In the genomic region with DNA sequence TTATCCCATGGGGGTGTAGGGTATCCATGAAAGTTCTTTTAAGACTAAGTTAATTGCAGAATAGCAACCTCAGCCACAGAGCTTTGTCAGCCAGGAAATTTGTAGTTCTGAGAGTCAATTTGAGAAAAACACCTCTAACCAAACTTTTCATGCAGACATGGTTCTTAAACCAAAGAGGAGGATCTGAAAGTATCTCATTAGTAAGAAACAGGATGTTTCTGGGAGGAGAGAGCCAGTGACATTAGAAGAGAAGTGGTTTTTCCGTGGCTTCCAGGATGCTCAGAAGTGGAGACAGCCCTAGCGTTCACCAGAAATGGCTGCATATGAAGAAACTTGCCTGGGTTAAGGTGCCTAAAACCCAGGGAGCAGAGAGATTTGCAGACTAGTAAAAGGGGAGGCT, we compare ENCODE assay signal across 10 cellular contexts. TPM values are rescaled to one million over a fixed set of nuclear protein-coding genes. Genes with fewer than 3 reads are reported as not detected.
DNase-seq lines count a peak whose midpoint lies in the region; ATAC-seq and TF ChIP-seq lines count a peak whose summit lies in the region.
"Had no signal": no experiment of that assay in that cellular context is flagged by ENCODE, and none has a peak within 500 bp of the region (broad histone marks: within the 10 kb centered on the region; RNA-seq: fewer than 3 reads in every experiment).

No MANE protein-coding gene starts in this region.

- H3K36me3 Mint-ChIP-seq in activated CD4-positive, alpha-beta T cell treated with anti-CD3 and anti-CD28 coated beads, Interleukin-2, amount 10 ng/mL, durations not matched to agents 24 days and 14 days (ENCODE audit: low read depth): peaks cover 4% of the 10 kb centered on the region

- no peak overlapping the region for H3K23ac ChIP-seq in mesenchymal stem cell (ENCODE audit: low read length in 2 of 2)

- peak overlapping the region; percentile 4; the same call in 1 of the 2 replicates for H3K4me3 ChIP-seq in OCI-LY3 (ENCODE audit: low read length)
- H3K4me3 ChIP-seq in mesenchymal stem cell (ENCODE audit: insufficient read depth in 1 of 2, low read depth in 1 of 2, low read length in 2 of 2): no peak overlapping the region
- H3K4me3 ChIP-seq: upper lobe of right lung had no signal

- H2AFZ ChIP-seq in OCI-LY3 (ENCODE audit: low read depth, low read length) (no peak overlapping the region), mesenchymal stem cell (ENCODE audit: low read depth, low read length) (no peak overlapping the region)

- H3K9ac ChIP-seq in OCI-LY3 (ENCODE audit: low read length) (no peak overlapping the region), mesenchymal stem cell (ENCODE audit: low read length) (no peak overlapping the region)

- no peak overlapping the region for H4K8ac ChIP-seq in mesenchymal stem cell (ENCODE audit: low read length)

- no peak for TF ChIP-seq CTCF in OCI-LY3 (IDR thresholded peaks at IDR 0.05; ENCODE audit: low read depth, low read length)

- H3K4ac ChIP-seq in mesenchymal stem cell (ENCODE audit: low read depth in 1 of 2, low read length in 2 of 2): no peak overlapping the region

- peak; percentile 83 for DNase-seq in activated CD4-positive, alpha-beta T cell treated with anti-CD3 and anti-CD28 coated beads, Interleukin-2, amount 10 ng/mL, durations not matched to agents 24 days and 14 days
- no peak for DNase-seq in activated CD4-positive, alpha-beta T cell treated with anti-CD3 and anti-CD28 coated beads, Interleukin-2, amount 50 U/mL, for 4 hours
- DNase-seq in stimulated activated CD8-positive, alpha-beta memory T cell treated with anti-CD3 and anti-CD28 coated beads, Interleukin-4, amount 100 ng/mL, for 48 hours: peak; percentile 37
- DNase-seq in mesenchymal stem cell: no peak
- DNase-seq in NCI-H82 treated with DMSO at 0.1 percent for 48 hours (lab: John Stamatoyannopoulos, UW; ENCODE audit: unreplicated experiment): no peak
- no peak for DNase-seq in iPS-NIHi11 (ENCODE audit: low spot score)
- DNase-seq: activated CD8-positive, alpha-beta memory T cell treated with anti-CD3 and anti-CD28 coated beads, Interleukin-2, amount 50 U/mL, for 4 hours; upper lobe of right lung had no signal

- H3K27me3 ChIP-seq in OCI-LY3 (ENCODE audit: low read depth, low read length) (peaks cover 70% of the 10 kb centered on the region), mesenchymal stem cell (ENCODE audit: control insufficient read depth in 1 of 2, insufficient read depth in 1 of 2, low read length in 2 of 2) (peaks cover 41 to 46% of the 10 kb centered on the region in 2 experiments)

- no peaks in the 10 kb centered on the region for H3K9me3 ChIP-seq in OCI-LY3 (ENCODE audit: insufficient read depth, low read length)
- H3K9me3 ChIP-seq in mesenchymal stem cell (ENCODE audit: control insufficient read depth, low read length): no peaks in the 10 kb centered on the region
- H3K9me3 ChIP-seq: upper lobe of right lung had no signal

- H3K4me1 Mint-ChIP-seq in activated CD4-positive, alpha-beta T cell treated with anti-CD3 and anti-CD28 coated beads, Interleukin-2, amount 10 ng/mL, durations not matched to agents 24 days and 14 days: peaks cover 36% of the 10 kb centered on the region

- H3K4me2 ChIP-seq in OCI-LY3 (ENCODE audit: low read length): peak overlapping the region; percentile 58
- no peak overlapping the region for H3K4me2 ChIP-seq in mesenchymal stem cell (ENCODE audit: low read length, poor library complexity, severe bottlenecking)

- H3K18ac ChIP-seq in mesenchymal stem cell (ENCODE audit: low read depth in 1 of 2, low read length in 2 of 2): no peak overlapping the region

- peak; percentile 41 for ATAC-seq in GM21737 (IDR thresholded peaks at IDR 0.05; ENCODE audit: unreplicated experiment)
- ATAC-seq: upper lobe of right lung had no signal

- H2BK12ac ChIP-seq in mesenchymal stem cell (ENCODE audit: low read length in 2 of 2): no peak overlapping the region

- 63% methylated on average over 2 of the region's 2 CpGs for WGBS in mesenchymal stem cell

- intact Hi-C loops in activated CD4-positive, alpha-beta T cell treated with anti-CD3 and anti-CD28 coated beads, Interleukin-2, amount 10 ng/mL, durations not matched to agents 24 days and 14 days (cut with micrococcal nuclease): loop anchor here (1.0 to 10.0 kb wide), 7 partner anchors 9 to 1274 kb away; partner anchors contain the start of genes AMFR, MT2A, NUDT21 and OGFOD1

- H3K4me3 Mint-ChIP-seq in activated CD4-positive, alpha-beta T cell treated with anti-CD3 and anti-CD28 coated beads, Interleukin-2, amount 10 ng/mL, durations not matched to agents 24 days and 14 days: peak overlapping the region; percentile 60

- no peak overlapping the region for H2AK5ac ChIP-seq in mesenchymal stem cell (ENCODE audit: low read length, severe bottlenecking)

- peak overlapping the region; percentile 84 for H3K27ac Mint-ChIP-seq in activated CD4-positive, alpha-beta T cell treated with anti-CD3 and anti-CD28 coated beads, Interleukin-2, amount 10 ng/mL, durations not matched to agents 24 days and 14 days

- H3K9me3 Mint-ChIP-seq in activated CD4-positive, alpha-beta T cell treated with anti-CD3 and anti-CD28 coated beads, Interleukin-2, amount 10 ng/mL, durations not matched to agents 24 days and 14 days: peaks cover 6% of the 10 kb centered on the region

- H3K4me1 ChIP-seq in OCI-LY3 (ENCODE audit: low read length) (peaks cover 38% of the 10 kb centered on the region), mesenchymal stem cell (ENCODE audit: control insufficient read depth, insufficient read depth, low read depth, low read length) (peaks cover 4% of the 10 kb centered on the region)

- H2BK120ac ChIP-seq in mesenchymal stem cell (ENCODE audit: low read depth, low read length): no peak overlapping the region

- peaks cover 31% of the 10 kb centered on the region for H3K27me3 Mint-ChIP-seq in activated CD4-positive, alpha-beta T cell treated with anti-CD3 and anti-CD28 coated beads, Interleukin-2, amount 10 ng/mL, durations not matched to agents 24 days and 14 days

- H2BK5ac ChIP-seq in mesenchymal stem cell (ENCODE audit: low read depth, low read length, poor library complexity, severe bottlenecking): no peak overlapping the region

- no peaks in the 10 kb centered on the region for H3K79me1 ChIP-seq in mesenchymal stem cell (replicated peaks; ENCODE audit: low read length, poor library complexity, severe bottlenecking)

- H2BK15ac ChIP-seq in mesenchymal stem cell (ENCODE audit: low read depth, poor library complexity, severe bottlenecking): no peak overlapping the region

- no peak overlapping the region for H4K91ac ChIP-seq in mesenchymal stem cell (ENCODE audit: low read length)

- H4K20me1 ChIP-seq in OCI-LY3 (ENCODE audit: insufficient read depth, low read length): peaks cover 17% of the 10 kb centered on the region

- no peaks in the 10 kb centered on the region for H3K36me3 ChIP-seq in OCI-LY3 (replicated peaks; ENCODE audit: low read depth, low read length)
- no peaks in the 10 kb centered on the region for H3K36me3 ChIP-seq in mesenchymal stem cell (ENCODE audit: control insufficient read depth in 1 of 2, insufficient read depth in 2 of 2, low read depth in 1 of 2, low read length in 2 of 2)
- H3K36me3 ChIP-seq: upper lobe of right lung had no signal

- no peak overlapping the region for H3K14ac ChIP-seq in mesenchymal stem cell (ENCODE audit: low read length in 2 of 2)

- no peaks in the 10 kb centered on the region for H3K79me2 ChIP-seq in OCI-LY3 (ENCODE audit: low read length)

- H3K27ac ChIP-seq in OCI-LY3 (ENCODE audit: low read length) (no peak overlapping the region), mesenchymal stem cell (ENCODE audit: low read length, poor library complexity, severe bottlenecking) (no peak overlapping the region)
- H3K27ac ChIP-seq: upper lobe of right lung had no signal

RNA-seq across cellular contexts. Expression of gene GNAO1, which starts 7.9 kb away (rescaled TPM):
- 2.0 and 2.3 TPM in 2 replicates for total RNA-seq in activated CD4-positive, alpha-beta T cell treated with anti-CD3 and anti-CD28 coated beads, Interleukin-2, amount 10 ng/mL, durations not matched to agents 24 days and 14 days
- 2.0 TPM for polyA plus RNA-seq in mesenchymal stem cell (2013, experiment 1 of 2)
- polyA plus RNA-seq in mesenchymal stem cell (2013, experiment 2 of 2): 1.5 TPM

Comparison
In these comparisons a context has a peak if more than half of its experiments do, and no peak if none do; other contexts are left out.
1. DNase-seq: peak in activated CD4-positive, alpha-beta T cell treated with anti-CD3 and anti-CD28 coated beads, Interleukin-2, amount 10 ng/mL, durations not matched to agents 24 days and 14 days (single experiment) and stimulated activated CD8-positive, alpha-beta memory T cell treated with anti-CD3 and anti-CD28 coated beads, Interleukin-4, amount 100 ng/mL, for 48 hours (single experiment); none in activated CD4-positive, alpha-beta T cell treated with anti-CD3 and anti-CD28 coated beads, Interleukin-2, amount 50 U/mL, for 4 hours (0 of 2), mesenchymal stem cell (single experiment), NCI-H82 treated with DMSO at 0.1 percent for 48 hours (single experiment) and iPS-NIHi11 (single experiment).